Comparison of ENCODE assay signal across 12 cellular contexts in the genomic region with DNA sequence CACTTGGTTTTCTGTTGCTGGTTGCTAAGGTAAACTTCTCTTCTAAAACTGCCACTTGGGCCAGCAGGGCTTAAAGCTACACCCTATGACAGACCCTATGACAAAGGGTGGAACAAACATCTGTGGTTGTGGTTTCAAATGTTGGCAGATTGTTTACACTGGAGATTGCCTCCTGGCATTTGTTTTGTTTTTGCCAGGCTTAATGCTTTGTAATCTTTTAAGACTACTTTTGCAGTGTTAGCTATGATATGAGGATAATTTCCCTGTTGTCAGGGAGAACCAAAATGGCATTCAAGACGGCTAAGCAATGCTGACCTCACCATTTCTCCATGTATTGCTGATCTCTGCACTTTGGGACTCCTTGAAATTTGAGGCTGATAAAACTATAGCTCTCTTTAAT. TPM values are rescaled to one million over a fixed set of nuclear protein-coding genes. Genes with fewer than 3 reads are reported as not detected.
DNase-seq lines count a peak whose midpoint lies in the region; ATAC-seq and TF ChIP-seq lines count a peak whose summit lies in the region.
"Had no signal": no experiment of that assay in that cellular context is flagged by ENCODE, and none has a peak within 500 bp of the region (broad histone marks: within the 10 kb centered on the region; RNA-seq: fewer than 3 reads in every experiment).

No MANE protein-coding gene starts in this region.

- H3K4me3 Mint-ChIP-seq in stimulated activated naive CD8-positive, alpha-beta T cell treated with anti-CD3 and anti-CD28 coated beads, Interleukin-15, amount 100 ng/mL, for 72 hours: no peak overlapping the region
- H3K4me3 Mint-ChIP-seq: CD4-positive, CD25-positive, alpha-beta regulatory T cell had no signal

- no peaks in the 10 kb centered on the region for H3K9me3 Mint-ChIP-seq in stimulated activated naive CD8-positive, alpha-beta T cell treated with anti-CD3 and anti-CD28 coated beads, Interleukin-15, amount 100 ng/mL, for 72 hours

- CTCF ChIA-PET in PC-9 (lab: Charles Lee): interaction anchor here (0.8 to 1.1 kb wide), 3 partner anchors 17 to 40 kb away, joined by 3 to 5 read pairs (median 4); no protein-coding TSS in a partner anchor

- WGBS in heart left ventricle, 4 donors: 41 to 47% (median 42%) methylated on average over 1 of the region's 1 CpG
- WGBS in prostate gland: 76% methylated on average over 1 of the region's 1 CpG

- H3K4me2 ChIP-seq in PC-9: no peak overlapping the region

- intact Hi-C loops in PC-9 (cut with micrococcal nuclease; ENCODE audit: unreplicated experiment) (loop anchor here (1.0 to 5.0 kb wide), 2 partner anchors 42 to 63 kb away; no protein-coding TSS in a partner anchor), heart left ventricle (cut with DNase I) (loop anchor here in 2 of 10 donors (5.0 to 10.0 kb wide), 2 partner anchors 47 to 51 kb away; no protein-coding TSS in a partner anchor), dorsolateral prefrontal cortex (cut with DNase I) (no loop called here), prostate gland (cut with DNase I) (no loop called here)

- no peaks in the 10 kb centered on the region for H4K20me1 ChIP-seq in PC-9 (ENCODE audit: insufficient read depth)

- H3K79me2 ChIP-seq in PC-9 (ENCODE audit: low read depth): no peaks in the 10 kb centered on the region

- no peaks in the 10 kb centered on the region for H3K9me2 ChIP-seq in PC-9 (ENCODE audit: insufficient read depth)

- H3K4me1 Mint-ChIP-seq in stimulated activated naive CD8-positive, alpha-beta T cell treated with anti-CD3 and anti-CD28 coated beads, Interleukin-15, amount 100 ng/mL, for 72 hours: no peaks in the 10 kb centered on the region
- H3K4me1 Mint-ChIP-seq: CD4-positive, CD25-positive, alpha-beta regulatory T cell had no signal

- no peak for TF ChIP-seq CTCF in PC-9 (conservative IDR thresholded peaks at IDR 0.05)
- no peak for TF ChIP-seq CTCF in heart left ventricle (IDR thresholded peaks at IDR 0.05)
- no peak for TF ChIP-seq CTCF in dorsolateral prefrontal cortex (IDR thresholded peaks at IDR 0.05 in 54 of 56, conservative IDR thresholded peaks at IDR 0.05 in 2 of 56; ENCODE audit: low read depth in 1 of 56, partially characterized antibody in 56 of 56)
- TF ChIP-seq CTCF in prostate gland (IDR thresholded peaks at IDR 0.05): no peak

- BruUV-seq in PC-9 (replicated peaks; lab: Mats Ljungman, UMichigan): no TSS peak

- no peaks in the 10 kb centered on the region for H3K36me3 ChIP-seq in PC-9 (ENCODE audit: low read depth)
- H3K36me3 ChIP-seq in heart left ventricle: no peaks in the 10 kb centered on the region
- no peaks in the 10 kb centered on the region for H3K36me3 ChIP-seq in prostate gland
- H3K36me3 ChIP-seq: thoracic aorta had no signal

- peaks cover 15% of the 10 kb centered on the region for H3K27me3 Mint-ChIP-seq in stimulated activated naive CD8-positive, alpha-beta T cell treated with anti-CD3 and anti-CD28 coated beads, Interleukin-15, amount 100 ng/mL, for 72 hours

- H3K4me3 ChIP-seq in PC-9 (no peak overlapping the region), heart left ventricle (no peak overlapping the region), dorsolateral prefrontal cortex (no peak overlapping the region), prostate gland (no peak overlapping the region)
- H3K4me3 ChIP-seq: K562, thoracic aorta had no signal

- DNase-seq in stimulated activated naive CD8-positive, alpha-beta T cell treated with anti-CD3 and anti-CD28 coated beads, Interleukin-15, Interleukin-2, amounts not matched to agents 100 U/mL and 50 U/mL, for 24 hours: no peak
- DNase-seq in stimulated activated naive CD8-positive, alpha-beta T cell treated with anti-CD3 and anti-CD28 coated beads, Interleukin-15, amount 100 ng/mL, for 72 hours: no peak
- DNase-seq in PC-9: peak; percentile 54 to 91
- no peak for DNase-seq in heart left ventricle
- no peak for DNase-seq in stimulated activated CD4-positive, alpha-beta T cell treated with anti-CD3 and anti-CD28 coated beads, Interleukin-2, amount 100 ng/mL, for 24 hours
- DNase-seq in dorsolateral prefrontal cortex: no peak
- no peak for DNase-seq in prostate gland (ENCODE audit: low spot score)
- DNase-seq in cerebellar cortex (ENCODE audit: low spot score): no peak
- DNase-seq: CD4-positive, CD25-positive, alpha-beta regulatory T cell; left colon had no signal

- POLR2A ChIA-PET in PC-9 (lab: Charles Lee; ENCODE audit: unreplicated experiment): interaction anchor here (0.6 to 0.8 kb wide), 3 partner anchors 14 to 74 kb away, joined by 5 to 12 read pairs (median 9); no protein-coding TSS in a partner anchor

- no peaks in the 10 kb centered on the region for H3F3A ChIP-seq in PC-9 (ENCODE audit: insufficient read depth, low read depth)

- no peak overlapping the region for H3K27ac Mint-ChIP-seq in stimulated activated naive CD8-positive, alpha-beta T cell treated with anti-CD3 and anti-CD28 coated beads, Interleukin-15, amount 100 ng/mL, for 72 hours

- peak; percentile 43 for ATAC-seq in stimulated activated naive CD8-positive, alpha-beta T cell treated with anti-CD3 and anti-CD28 coated beads, Interleukin-15, Interleukin-2, amounts not matched to agents 100 U/mL and 50 U/mL, for 24 hours
- no peak for ATAC-seq in stimulated activated naive CD8-positive, alpha-beta T cell treated with anti-CD3 and anti-CD28 coated beads, Interleukin-15, amount 100 ng/mL, for 72 hours
- peak; percentile 28 to 48 (median 37) for ATAC-seq in heart left ventricle
- ATAC-seq: K562, left colon had no signal

- no peak overlapping the region for H2AFZ ChIP-seq in PC-9

- H3K4me1 ChIP-seq in PC-9 (replicated peaks; ENCODE audit: insufficient read depth) (peaks cover 13% of the 10 kb centered on the region; the same call in 1 of the 2 replicates), heart left ventricle (peaks cover 0 to 29% (median under 1%) of the 10 kb centered on the region in 12 donors), prostate gland (replicated peaks) (no peaks in the 10 kb centered on the region)

- no peak overlapping the region for H3K27ac ChIP-seq in PC-9
- H3K27ac ChIP-seq in heart left ventricle: peak overlapping the region in 1 of 12 donors; percentile 46
- no peak overlapping the region for H3K27ac ChIP-seq in dorsolateral prefrontal cortex
- no peak overlapping the region for H3K27ac ChIP-seq in prostate gland
- H3K27ac ChIP-seq: thoracic aorta had no signal

- no peak for TF ChIP-seq POLR2A in heart left ventricle (IDR thresholded peaks at IDR 0.05)
- TF ChIP-seq POLR2A in prostate gland (IDR thresholded peaks at IDR 0.05): no peak

- H3K27me3 ChIP-seq in PC-9 (ENCODE audit: insufficient read depth, low read depth): no peaks in the 10 kb centered on the region
- H3K27me3 ChIP-seq in heart left ventricle: no peaks in the 10 kb centered on the region
- no peaks in the 10 kb centered on the region for H3K27me3 ChIP-seq in dorsolateral prefrontal cortex
- H3K27me3 ChIP-seq in prostate gland (replicated peaks; ENCODE audit: insufficient read depth): no peaks in the 10 kb centered on the region

- H3K9me3 ChIP-seq in PC-9 (ENCODE audit: insufficient read depth, low read depth): no peaks in the 10 kb centered on the region
- H3K9me3 ChIP-seq in heart left ventricle: no peaks in the 10 kb centered on the region
- no peaks in the 10 kb centered on the region for H3K9me3 ChIP-seq in prostate gland
- H3K9me3 ChIP-seq: thoracic aorta had no signal

RNA-seq across cellular contexts. Expression of gene MAMDC2, which starts 50.3 kb away (rescaled TPM):
- total RNA-seq in PC-9 (2021) (1.7 and 2.7 TPM in 2 replicates), heart left ventricle (10 to 100 TPM in 3 of 9 donors, 1 to 10 TPM in 6; 2.5 to 23.9 (median 5.2) TPM), dorsolateral prefrontal cortex (1 to 10 TPM in 119 of 120 experiments, under 1 TPM in 1; 0.74 to 9.6 (median 3.8) TPM), prostate gland (10 to 100 TPM in 1 of 2 donors, 1 to 10 TPM in 1; 4.2 to 33.8 TPM)
- 1 to 10 TPM; 3.9 to 5.1 TPM for polyA plus RNA-seq in heart left ventricle
- total RNA-seq: K562 had no signal
- polyA plus RNA-seq: CD4-positive, CD25-positive, alpha-beta regulatory T cell had no signal

Comparison
In these comparisons a context has a peak if more than half of its experiments do, and no peak if none do; other contexts are left out.
1. DNase-seq: peak in PC-9 (2 of 2); none in stimulated activated naive CD8-positive, alpha-beta T cell treated with anti-CD3 and anti-CD28 coated beads, Interleukin-15, Interleukin-2, amounts not matched to agents 100 U/mL and 50 U/mL, for 24 hours (single experiment), stimulated activated naive CD8-positive, alpha-beta T cell treated with anti-CD3 and anti-CD28 coated beads, Interleukin-15, amount 100 ng/mL, for 72 hours (0 of 2), heart left ventricle (0 of 5), stimulated activated CD4-positive, alpha-beta T cell treated with anti-CD3 and anti-CD28 coated beads, Interleukin-2, amount 100 ng/mL, for 24 hours (0 of 2), dorsolateral prefrontal cortex (0 of 10), prostate gland (single experiment) and cerebellar cortex (single experiment).